In genomic region chr10:92562424-92562823, GRCh38 we compare ENCODE assay signal across 19 cellular contexts. TPM values are rescaled to one million over a fixed set of nuclear protein-coding genes. Genes with fewer than 3 reads are reported as not detected.
DNase-seq lines count a peak whose midpoint lies in the region; ATAC-seq, FAIRE-seq and TF ChIP-seq lines count a peak whose summit lies in the region.
"Had no signal": no experiment of that assay in that cellular context is flagged by ENCODE, and none has a peak within 500 bp of the region (broad histone marks: within the 10 kb centered on the region; RNA-seq: fewer than 3 reads in every experiment).

No MANE protein-coding gene starts in this region.

- TF ChIP-seq POLR2A in K562 (conservative IDR thresholded peaks at IDR 0.05) (no peak), ovary (IDR thresholded peaks at IDR 0.05) (no peak)

- no peak overlapping the region for H3K4me2 ChIP-seq in K562 (ENCODE audit: insufficient read depth, low read length)

- POLR2A ChIA-PET in K562 (lab: Yijun Ruan, JAX): interaction anchor here (0.6 to 1.4 kb wide), 2 partner anchors 9 to 541 kb away, joined by 3 to 4 read pairs; no protein-coding TSS in a partner anchor

- H3K9me3 ChIP-seq in cardiac muscle cell (ENCODE audit: low read depth) (no peaks in the 10 kb centered on the region), K562 (replicated peaks; ENCODE audit: control insufficient read depth, insufficient read depth, low read depth, low read length) (no peaks in the 10 kb centered on the region), ovary (no peaks in the 10 kb centered on the region)

- H3K79me2 ChIP-seq in K562 (ENCODE audit: control insufficient read depth, insufficient read depth, low read length): peaks cover 54% of the 10 kb centered on the region

- H3K27ac ChIP-seq in cardiac muscle cell (peak overlapping the region; percentile 54), K562 (ENCODE audit: extremely low read depth, low read depth, low read length) (no peak overlapping the region), ovary (no peak overlapping the region)
- H3K27ac ChIP-seq: BLaER1 treated with 17β-estradiol and CSF1 and Interleukin-3, amounts not matched to agents 10 nM and 100 nM; GM23248; HL-60 had no signal

- H3K27me3 Mint-ChIP-seq in osteocyte (ENCODE audit: unreplicated experiment): no peaks in the 10 kb centered on the region
- H3K27me3 Mint-ChIP-seq: B cell had no signal

- no TSS peak for BruUV-seq in K562 (replicated peaks; lab: Mats Ljungman, UMichigan)

- TF ChIP-seq CTCF in cardiac muscle cell (IDR thresholded peaks at IDR 0.05; ENCODE audit: low read depth, low read length): no peak
- TF ChIP-seq CTCF in K562 (IDR thresholded peaks at IDR 0.05 in 2 of 3, conservative IDR thresholded peaks at IDR 0.05 in 1 of 3; ENCODE audit: insufficient read depth in 2 of 3, low read depth in 1 of 3, low read length in 3 of 3): no peak
- TF ChIP-seq CTCF in osteocyte (IDR thresholded peaks at IDR 0.05): no peak
- no peak for TF ChIP-seq CTCF in ovary (IDR thresholded peaks at IDR 0.05)

- H3K36me3 Mint-ChIP-seq in osteocyte (ENCODE audit: unreplicated experiment): peaks cover 35% of the 10 kb centered on the region

- H3K36me3 ChIP-seq in cardiac muscle cell: peaks cover 5% of the 10 kb centered on the region
- peaks cover 63% of the 10 kb centered on the region for H3K36me3 ChIP-seq in K562 (ENCODE audit: control insufficient read depth, insufficient read depth, low read length)
- H3K36me3 ChIP-seq in ovary: no peaks in the 10 kb centered on the region

- peaks cover 8% of the 10 kb centered on the region for H3K9me3 Mint-ChIP-seq in osteocyte (ENCODE audit: unreplicated experiment)

- H3K4me3 ChIP-seq in cardiac muscle cell (no peak overlapping the region), K562 (no peak overlapping the region), ovary (no peak overlapping the region)
- H3K4me3 ChIP-seq: BLaER1 treated with 17β-estradiol and CSF1 and Interleukin-3, amounts not matched to agents 10 nM and 100 nM; GM23248; HAP-1 had no signal

- no peak for ATAC-seq in left ventricle myocardium superior
- ATAC-seq in K562: no peak
- no peak for ATAC-seq in GM21526 (IDR thresholded peaks at IDR 0.05; ENCODE audit: low FRiP score, unreplicated experiment)
- ATAC-seq: CD8-positive, alpha-beta T cell had no signal

- H3K4me1 ChIP-seq in cardiac muscle cell (ENCODE audit: low read depth): no peaks in the 10 kb centered on the region
- H3K4me1 ChIP-seq in K562 (replicated peaks in 1 of 2; ENCODE audit: control insufficient read depth in 2 of 2, insufficient read depth in 2 of 2, low read length in 2 of 2): no peaks in the 10 kb centered on the region; a peak in 1 of 5 replicates
- no peaks in the 10 kb centered on the region for H3K4me1 ChIP-seq in ovary (ENCODE audit: insufficient read depth)

- no peak overlapping the region for H2AFZ ChIP-seq in K562 (ENCODE audit: low read depth, low read length)
- H2AFZ ChIP-seq: GM23248 had no signal

- H3K9ac ChIP-seq in K562 (ENCODE audit: insufficient read depth in 1 of 2, low read depth in 2 of 2, low read length in 2 of 2): no peak overlapping the region
- H3K9ac ChIP-seq: BLaER1 treated with 17β-estradiol and CSF1 and Interleukin-3, amounts not matched to agents 10 nM and 100 nM; GM23248 had no signal

- H4K20me1 ChIP-seq in K562 (replicated peaks; ENCODE audit: control insufficient read depth, insufficient read depth, low read length): no peaks in the 10 kb centered on the region

- H3K4me1 Mint-ChIP-seq in osteocyte (ENCODE audit: unreplicated experiment): peaks cover 6% of the 10 kb centered on the region

- TF ChIP-seq EP300 in K562 (IDR thresholded peaks at IDR 0.05; ENCODE audit: low read length): no peak
- no peak for TF ChIP-seq EP300 in ovary (IDR thresholded peaks at IDR 0.05)

- in situ Hi-C loops in K562 (cut with MboI): no loop called here

- H3K27ac Mint-ChIP-seq in osteocyte (ENCODE audit: unreplicated experiment): peak overlapping the region; percentile 23
- H3K27ac Mint-ChIP-seq: B cell; CD8-positive, alpha-beta T cell had no signal

- DNase-seq in cardiac muscle cell (ENCODE audit: low read depth in 1 of 2, low spot score in 1 of 2): no peak
- no peak for DNase-seq in left ventricle myocardium superior
- DNase-seq in OCI-M1 (lab: John Stamatoyannopoulos, UW): peak; percentile 17
- DNase-seq in K562 (ENCODE audit: extremely low read depth in 1 of 4, low spot score in 3 of 4): peak in 2 of 4 experiments; percentile 16
- DNase-seq in osteocyte (ENCODE audit: extremely low spot score, unreplicated experiment): no peak
- DNase-seq in NCI-H2107 (lab: John Stamatoyannopoulos, UW): no peak
- DNase-seq in ovary: no peak
- DNase-seq: CD8-positive, alpha-beta T cell; DMS 273 treated with DMSO at 0.1 percent for 48 hours; DMS53; GM23248 had no signal

- no peak overlapping the region for H3K4me3 Mint-ChIP-seq in osteocyte (ENCODE audit: unreplicated experiment)
- H3K4me3 Mint-ChIP-seq: B cell; CD8-positive, alpha-beta T cell had no signal

- CTCF ChIA-PET in K562 (lab: Yijun Ruan, JAX; ENCODE audit: low intra/inter-chr PET ratio): no interaction called here

- no peaks in the 10 kb centered on the region for H3K9me1 ChIP-seq in K562 (ENCODE audit: control insufficient read depth, insufficient read depth, low read length)

- no peak for FAIRE-seq in K562 (lab: Jason Lieb, UNC)
- FAIRE-seq: G401.6, GM12891, GM19239 had no signal

- TF ChIP-seq RAD21 in K562 (CRISPR knock-in tag; conservative IDR thresholded peaks at IDR 0.05 in 1 of 2, IDR thresholded peaks at IDR 0.05 in 1 of 2): no peak

- no peaks in the 10 kb centered on the region for H3K27me3 ChIP-seq in cardiac muscle cell
- no peaks in the 10 kb centered on the region for H3K27me3 ChIP-seq in K562 (ENCODE audit: control insufficient read depth in 2 of 2, insufficient read depth in 2 of 2, low read length in 2 of 2)
- H3K27me3 ChIP-seq in ovary: no peaks in the 10 kb centered on the region
- H3K27me3 ChIP-seq: BLaER1 treated with 17β-estradiol and CSF1 and Interleukin-3, amounts not matched to agents 10 nM and 100 nM had no signal

- intact Hi-C loops in left ventricle myocardium superior (cut with micrococcal nuclease) (no loop called here), K562 (cut with micrococcal nuclease) (no loop called here), ovary (cut with DNase I) (no loop called here)

RNA-seq across cellular contexts. Expression of gene IDE, which starts 11.5 kb away (rescaled TPM):
- total RNA-seq in cardiac muscle cell: 20.4 and 30.0 TPM in 2 replicates
- polyA plus RNA-seq in cardiac muscle cell: 23.2 and 36.5 TPM in 2 replicates
- total RNA-seq in left ventricle myocardium superior: 47.8 TPM
- 50.5 and 136 TPM in 2 replicates for total RNA-seq in K562 (2011; cell fraction: chromatin; rRNA removed; ENCODE audit: low replicate concordance)
- 18.2 and 28.7 TPM in 2 replicates for total RNA-seq in K562 (2011; cell fraction: nucleolus; rRNA removed)
- total RNA-seq in K562 (2011; cell fraction: nucleoplasm; rRNA removed): 50.9 and 77.5 TPM in 2 replicates
- total RNA-seq in K562 (2014; rRNA removed): 20.1 and 20.4 TPM in 2 replicates
- total RNA-seq in K562 (2014; rRNA removed; fragmentation: Illumina TruSeq; extraction: Trizol): 43.2 and 54.5 TPM in 2 replicates
- total RNA-seq in K562 (2015; rRNA removed; fragmentation: Illumina TruSeq; extraction: Trizol): 41.0 and 41.3 TPM in 2 replicates
- 50.6 and 51.3 TPM in 2 replicates for total RNA-seq in K562 (2021)
- 35.9 and 41.0 TPM in 2 replicates for polyA plus RNA-seq in K562 (2011; rRNA removed)
- 10.6 and 13.3 TPM in 2 replicates for polyA plus RNA-seq in K562 (2011; cell fraction: cytosol; rRNA removed)
- 48.0 and 63.1 TPM in 2 replicates for polyA plus RNA-seq in K562 (2011; cell fraction: nucleus; rRNA removed)
- 18.3 and 23.1 TPM in 2 replicates for polyA plus RNA-seq in K562 (2012)
- 26.7 and 33.2 TPM in 2 replicates for polyA plus RNA-seq in K562 (2014; fragmentation: Illumina TruSeq; extraction: Trizol)
- 10 to 100 TPM; 10.2 to 19.5 TPM for polyA plus RNA-seq in K562 (2014; fragmentation: Nextera tagmentation; extraction: Ambion mirVana)
- polyA plus RNA-seq in K562 (2014; rRNA removed): 17.3 and 17.5 TPM in 2 replicates
- polyA minus RNA-seq in K562 (2011; rRNA and poly(A)+ RNA removed): 80.0 and 103 TPM in 2 replicates
- 21.6 and 40.6 TPM in 2 replicates for polyA minus RNA-seq in K562 (2011; cell fraction: cytosol; rRNA and poly(A)+ RNA removed)
- 20.3 and 33.0 TPM in 2 replicates for polyA minus RNA-seq in K562 (2011; cell fraction: nucleus; rRNA and poly(A)+ RNA removed)
- 42.4 and 46.1 TPM in 2 replicates for total RNA-seq in osteocyte
- total RNA-seq in ovary: 10 to 100 TPM; 14.3 to 34.1 (median 28.2) TPM
- polyA plus RNA-seq in ovary: 10 to 100 TPM in 1 of 2 donors, 1 to 10 TPM in 1; 5.8 to 18.4 TPM

RNA-seq across cellular contexts. Expression of gene KIF11, which starts 30.5 kb away (rescaled TPM):
- total RNA-seq in cardiac muscle cell (4.5 and 19.9 TPM in 2 replicates), left ventricle myocardium superior (0.64 TPM), K562 (2014; rRNA removed) (23.3 and 23.9 TPM in 2 replicates), K562 (2014; rRNA removed; fragmentation: Illumina TruSeq; extraction: Trizol) (53.5 and 60.1 TPM in 2 replicates), K562 (2015; rRNA removed; fragmentation: Illumina TruSeq; extraction: Trizol) (49.6 and 54.4 TPM in 2 replicates), K562 (2021) (30.1 and 33.0 TPM in 2 replicates), osteocyte (9.0 and 9.2 TPM in 2 replicates), ovary (1 to 10 TPM in 2 of 7 donors, under 1 TPM in 5; 0.23 to 2.3 (median 0.48) TPM)
- polyA plus RNA-seq in cardiac muscle cell (7.1 and 31.1 TPM in 2 replicates), K562 (2011; rRNA removed) (16.2 and 29.2 TPM in 2 replicates), K562 (2014; fragmentation: Illumina TruSeq; extraction: Trizol) (34.1 and 38.9 TPM in 2 replicates), K562 (2014; fragmentation: Nextera tagmentation; extraction: Ambion mirVana) (10 to 100 TPM; 11.3 to 12.3 TPM), K562 (2014; rRNA removed) (20.7 and 21.6 TPM in 2 replicates), ovary (1 to 10 TPM in 1 of 2 donors, under 1 TPM in 1; 0.85 to 1.4 TPM)
- 11.9 and 44.3 TPM in 2 replicates for total RNA-seq in K562 (2011; cell fraction: chromatin; rRNA removed; ENCODE audit: low replicate concordance)
- 5.8 and 7.9 TPM in 2 replicates for total RNA-seq in K562 (2011; cell fraction: nucleolus; rRNA removed)
- 13.7 and 14.2 TPM in 2 replicates for total RNA-seq in K562 (2011; cell fraction: nucleoplasm; rRNA removed)
- 3.6 and 9.6 TPM in 2 replicates for polyA plus RNA-seq in K562 (2011; cell fraction: cytosol; rRNA removed)
- 4.8 and 7.8 TPM in 2 replicates for polyA plus RNA-seq in K562 (2011; cell fraction: nucleus; rRNA removed)
- 26.4 and 26.7 TPM in 2 replicates for polyA plus RNA-seq in K562 (2012)
- polyA minus RNA-seq in K562 (2011; rRNA and poly(A)+ RNA removed): 40.6 and 49.6 TPM in 2 replicates
- 17.8 and 20.9 TPM in 2 replicates for polyA minus RNA-seq in K562 (2011; cell fraction: cytosol; rRNA and poly(A)+ RNA removed)
- polyA minus RNA-seq in K562 (2011; cell fraction: nucleus; rRNA and poly(A)+ RNA removed): 5.4 and 14.1 TPM in 2 replicates
